Comparison of ENCODE assay signal across 9 cellular contexts in genomic region chr5:179906294-179906794, GRCh38. TPM values are rescaled to one million over a fixed set of nuclear protein-coding genes. Genes with fewer than 3 reads are reported as not detected.
DNase-seq lines count a peak whose midpoint lies in the region; ATAC-seq, FAIRE-seq and TF ChIP-seq lines count a peak whose summit lies in the region.
"Had no signal": no experiment of that assay in that cellular context is flagged by ENCODE, and none has a peak within 500 bp of the region (broad histone marks: within the 10 kb centered on the region; RNA-seq: fewer than 3 reads in every experiment).

No MANE protein-coding gene starts in this region.

- 93% methylated on average over 24 of the region's 24 CpGs for WGBS in A549 (ENCODE audit: missing lambda C conversion rate)

- peaks cover 13% of the 10 kb centered on the region for H3K36me3 Mint-ChIP-seq in mesothelial cell of epicardium

- peak overlapping the region; percentile 87 for H3K4me3 Mint-ChIP-seq in mesothelial cell of epicardium

- TF ChIP-seq CTCF in A549 (IDR thresholded peaks at IDR 0.05) (no peak), astrocyte of the spinal cord (IDR thresholded peaks at IDR 0.05; ENCODE audit: low read depth, low read length) (no peak), mesothelial cell of epicardium (IDR thresholded peaks at IDR 0.05; ENCODE audit: unreplicated experiment) (no peak), omental fat pad (IDR thresholded peaks at IDR 0.05) (no peak)

- TF ChIP-seq POLR2A in A549 (IDR thresholded peaks at IDR 0.05; ENCODE audit: low read length): no peak

- POLR2A ChIA-PET in A549 (lab: Yijun Ruan, JAX): interaction anchor here (0.6 to 1.2 kb wide), 2 partner anchors 38 to 1338 kb away, joined by 3 read pairs; partner anchors contain the start of gene RACK1

- DNase-seq in A549 (ENCODE audit: low read depth in 1 of 2, low spot score in 1 of 2) (no peak), HS-5 (ENCODE audit: low read depth) (peak; percentile 3), astrocyte of the spinal cord (ENCODE audit: low read depth, low spot score) (peak; percentile 3), mesothelial cell of epicardium (ENCODE audit: low spot score in 2 of 2, unreplicated experiment in 2 of 2) (no peak), omental fat pad (ENCODE audit: low spot score) (no peak), NCI-H748 treated with DMSO at 0.1 percent for 48 hours (lab: John Stamatoyannopoulos, UW) (no peak), NCI-H2196 (lab: John Stamatoyannopoulos, UW; ENCODE audit: unreplicated experiment) (no peak), T1000 (lab: John Stamatoyannopoulos, UW) (no peak)
- DNase-seq: NCI-H510A had no signal

- peak overlapping the region; percentile 89 to 96 for H3K27ac ChIP-seq in A549

- H3K4me1 ChIP-seq in A549: peaks cover 6% of the 10 kb centered on the region; the same call in 2 of the 3 replicates

- TF ChIP-seq EP300 in A549 (IDR thresholded peaks at IDR 0.05): no peak

- ATAC-seq in A549 (no peak), omental fat pad (ENCODE audit: low FRiP score) (no peak)

- peaks cover 7% of the 10 kb centered on the region for H3K4me1 Mint-ChIP-seq in mesothelial cell of epicardium

- CTCF ChIA-PET in A549 (lab: Yijun Ruan, JAX): interaction anchor here (0.7 to 3.6 kb wide), 12 partner anchors 10 to 184 kb away, joined by 3 to 13 read pairs (median 4); no protein-coding TSS in a partner anchor

- TF ChIP-seq RAD21 in A549 (conservative IDR thresholded peaks at IDR 0.05 in 1 of 2, IDR thresholded peaks at IDR 0.05 in 1 of 2): no peak

- peak overlapping the region; percentile 67 for H3K4me3 ChIP-seq in A549
- peak overlapping the region; percentile 76 for H3K4me3 ChIP-seq in astrocyte of the spinal cord (ENCODE audit: low read depth, low read length)

- in situ Hi-C loops in astrocyte of the spinal cord (cut with HindIII; ENCODE audit: low sequenced_read_pairs): no loop called here

- H3K4me2 ChIP-seq in A549: peak overlapping the region; percentile 87

- no peaks in the 10 kb centered on the region for H3K9me3 Mint-ChIP-seq in mesothelial cell of epicardium

- no peak for FAIRE-seq in A549 (lab: Jason Lieb, UNC)

- no peaks in the 10 kb centered on the region for H3K27me3 Mint-ChIP-seq in mesothelial cell of epicardium (ENCODE audit: low read depth)

- H3K9me3 ChIP-seq in A549: no peaks in the 10 kb centered on the region

- H3K27ac Mint-ChIP-seq in mesothelial cell of epicardium: peak overlapping the region; percentile 64

TF ChIP-seq in A549, 52 proteins besides CTCF, POLR2A, EP300 and RAD21:
- TF ChIP-seq JUNB (IDR thresholded peaks at IDR 0.05) (no peak), CBX2 (IDR thresholded peaks at IDR 0.05; ENCODE audit: borderline replicate concordance, low read depth) (no peak), ZSCAN20 (CRISPR knock-in tag; IDR thresholded peaks at IDR 0.05) (no peak)
- TF ChIP-seq, protein P1, sequence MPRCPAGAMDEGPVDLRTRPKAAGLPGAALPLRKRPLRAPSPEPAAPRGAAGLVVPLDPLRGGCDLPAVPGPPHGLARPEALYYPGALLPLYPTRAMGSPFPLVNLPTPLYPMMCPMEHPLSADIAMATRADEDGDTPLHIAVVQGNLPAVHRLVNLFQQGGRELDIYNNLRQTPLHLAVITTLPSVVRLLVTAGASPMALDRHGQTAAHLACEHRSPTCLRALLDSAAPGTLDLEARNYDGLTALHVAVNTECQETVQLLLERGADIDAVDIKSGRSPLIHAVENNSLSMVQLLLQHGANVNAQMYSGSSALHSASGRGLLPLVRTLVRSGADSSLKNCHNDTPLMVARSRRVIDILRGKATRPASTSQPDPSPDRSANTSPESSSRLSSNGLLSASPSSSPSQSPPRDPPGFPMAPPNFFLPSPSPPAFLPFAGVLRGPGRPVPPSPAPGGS (IDR thresholded peaks at IDR 0.05): no peak
- TF ChIP-seq, protein P2, sequence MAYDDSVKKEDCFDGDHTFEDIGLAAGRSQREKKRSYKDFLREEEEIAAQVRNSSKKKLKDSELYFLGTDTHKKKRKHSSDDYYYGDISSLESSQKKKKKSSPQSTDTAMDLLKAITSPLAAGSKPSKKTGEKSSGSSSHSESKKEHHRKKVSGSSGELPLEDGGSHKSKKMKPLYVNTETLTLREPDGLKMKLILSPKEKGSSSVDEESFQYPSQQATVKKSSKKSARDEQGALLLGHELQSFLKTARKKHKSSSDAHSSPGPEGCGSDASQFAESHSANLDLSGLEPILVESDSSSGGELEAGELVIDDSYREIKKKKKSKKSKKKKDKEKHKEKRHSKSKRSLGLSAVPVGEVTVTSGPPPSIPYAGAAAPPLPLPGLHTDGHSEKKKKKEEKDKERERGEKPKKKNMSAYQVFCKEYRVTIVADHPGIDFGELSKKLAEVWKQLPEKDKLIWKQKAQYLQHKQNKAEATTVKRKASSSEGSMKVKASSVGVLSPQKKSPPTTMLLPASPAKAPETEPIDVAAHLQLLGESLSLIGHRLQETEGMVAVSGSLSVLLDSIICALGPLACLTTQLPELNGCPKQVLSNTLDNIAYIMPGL (CRISPR knock-in tag; IDR thresholded peaks at IDR 0.05; ENCODE audit: borderline replicate concordance): no peak

RNA-seq across cellular contexts. Expression of gene TBC1D9B, which starts 1.4 kb away (rescaled TPM):
- polyA plus RNA-seq in A549 (2011; rRNA removed) (37.2 and 45.2 TPM in 2 replicates), A549 (2017; fragmentation: RNase III; extraction: RNeasy Plus Mini Kit Qiagen cat#74134 plus additional on column Dnase treatment) (60.1 to 68.1 TPM (median 64.7 TPM) in 3 replicates)
- polyA plus RNA-seq in A549 (2012; cell fraction: cytosol; rRNA removed): 59.2 and 69.3 TPM in 2 replicates
- 163 and 186 TPM in 2 replicates for polyA plus RNA-seq in A549 (2012; cell fraction: nucleus; rRNA removed)
- 72.1 and 77.2 TPM in 2 replicates for polyA minus RNA-seq in A549 (2011; rRNA and poly(A)+ RNA removed)
- total RNA-seq in mesothelial cell of epicardium (131 to 139 TPM (median 139 TPM) in 3 replicates), omental fat pad (100 to 1,000 TPM in 2 of 4 donors, 10 to 100 TPM in 2; 85.4 to 114 (median 97.0) TPM)

RNA-seq across cellular contexts. Expression of gene MRNIP, which starts 47.7 kb away (rescaled TPM):
- polyA plus RNA-seq in A549 (2011; rRNA removed) (21.4 and 26.1 TPM in 2 replicates), A549 (2017; fragmentation: RNase III; extraction: RNeasy Plus Mini Kit Qiagen cat#74134 plus additional on column Dnase treatment) (29.7 to 35.9 TPM (median 30.5 TPM) in 3 replicates)
- 19.4 and 20.7 TPM in 2 replicates for polyA plus RNA-seq in A549 (2012; cell fraction: cytosol; rRNA removed)
- 155 and 197 TPM in 2 replicates for polyA plus RNA-seq in A549 (2012; cell fraction: nucleus; rRNA removed)
- polyA minus RNA-seq in A549 (2011; rRNA and poly(A)+ RNA removed): 12.2 and 13.2 TPM in 2 replicates
- total RNA-seq in mesothelial cell of epicardium (44.1 to 48.2 TPM (median 47.0 TPM) in 3 replicates), omental fat pad (10 to 100 TPM; 15.3 to 26.8 (median 17.7) TPM)

Comparison
In these comparisons a context has a peak if more than half of its experiments do, and no peak if none do; other contexts are left out.
1. DNase-seq: peak in HS-5 (single experiment) and astrocyte of the spinal cord (single experiment); none in A549 (0 of 2), mesothelial cell of epicardium (0 of 2), omental fat pad (single experiment), NCI-H748 treated with DMSO at 0.1 percent for 48 hours (single experiment), NCI-H2196 (single experiment) and T1000 (single experiment).